Comparison of ENCODE assay signal across 10 cellular contexts in genomic region chr9:108443741-108444140, GRCh38.
DNase-seq lines count a peak whose midpoint lies in the region; ATAC-seq and TF ChIP-seq lines count a peak whose summit lies in the region.
"Had no signal": no experiment of that assay in that cellular context is flagged by ENCODE, and none has a peak within 500 bp of the region (broad histone marks: within the 10 kb centered on the region; RNA-seq: fewer than 3 reads in every experiment).

No MANE protein-coding gene starts in this region.

- no TSS peak for BruUV-seq in PC-9 (replicated peaks; lab: Mats Ljungman, UMichigan)

- CTCF ChIA-PET in PC-9 (lab: Charles Lee), result interaction anchor here (0.7 to 1.2 kb wide), 2 partner anchors 172 to 1579 kb away, joined by 3 read pairs; no protein-coding TSS in a partner anchor
- CTCF ChIA-PET in naive thymus-derived CD4-positive, alpha-beta T cell (lab: Charles Lee), result no interaction called here

- H3K4me2 ChIP-seq in PC-9, result peak overlapping the region; percentile 68

- H3K36me3 Mint-ChIP-seq in naive thymus-derived CD4-positive, alpha-beta T cell, result no peaks in the 10 kb centered on the region

- no peaks in the 10 kb centered on the region for H3K9me2 ChIP-seq in PC-9 (ENCODE audit: insufficient read depth)

- H3K4me3 Mint-ChIP-seq in naive thymus-derived CD4-positive, alpha-beta T cell, result no peak overlapping the region
- H3K4me3 Mint-ChIP-seq: stimulated activated naive CD8-positive, alpha-beta T cell treated with anti-CD3 and anti-CD28 coated beads, Interleukin-15, Interleukin-2, amounts not matched to agents 100 ng/mL and 50 ng/mL, for 24 hours had no signal

- ATAC-seq in omental fat pad (ENCODE audit: low FRiP score) (peak; percentile 64), GM21381 (IDR thresholded peaks at IDR 0.05; ENCODE audit: unreplicated experiment) (no peak)
- ATAC-seq in naive thymus-derived CD4-positive, alpha-beta T cell, result no peak

- POLR2A ChIA-PET in PC-9 (lab: Charles Lee; ENCODE audit: unreplicated experiment), result interaction anchor here (0.6 to 0.7 kb wide), 4 partner anchors 30 to 423 kb away, joined by 4 to 9 read pairs (median 4); no protein-coding TSS in a partner anchor
- POLR2A ChIA-PET in naive thymus-derived CD4-positive, alpha-beta T cell (lab: Charles Lee), result no interaction called here

- intact Hi-C loops in PC-9 (cut with micrococcal nuclease; ENCODE audit: unreplicated experiment), result loop anchor here (1.0 to 5.0 kb wide), 8 partner anchors 29 to 954 kb away; partner anchors contain the start of gene KLF4
- intact Hi-C loops in naive thymus-derived CD4-positive, alpha-beta T cell (cut with micrococcal nuclease), result no loop called here

- H3K9me3 Mint-ChIP-seq in naive thymus-derived CD4-positive, alpha-beta T cell, result peaks cover 0 to 6% (median 4%) of the 10 kb centered on the region in 11 donors

- H3K4me1 ChIP-seq in PC-9 (replicated peaks; ENCODE audit: insufficient read depth), result peaks cover 49% of the 10 kb centered on the region
- no peaks in the 10 kb centered on the region for H3K4me1 ChIP-seq in naive thymus-derived CD4-positive, alpha-beta T cell (ENCODE audit: control insufficient read depth in 2 of 2, insufficient read depth in 2 of 2, low read length in 2 of 2)

- peak; percentile 77 for DNase-seq in AG10803 (ENCODE audit: low read depth)
- DNase-seq in PC-9, result peak in 1 of 2 experiments; percentile 71
- peak; percentile 56 for DNase-seq in epithelial cell of esophagus (ENCODE audit: low read depth)
- DNase-seq in omental fat pad (ENCODE audit: low spot score), result no peak
- no peak for DNase-seq in Ammon's horn (ENCODE audit: low spot score)
- no peak for DNase-seq in naive thymus-derived CD4-positive, alpha-beta T cell
- DNase-seq in anterior cingulate cortex (lab: John Stamatoyannopoulos, UW), result no peak
- DNase-seq: adrenal gland had no signal

- no peaks in the 10 kb centered on the region for H3K36me3 ChIP-seq in PC-9 (ENCODE audit: low read depth)
- H3K36me3 ChIP-seq in naive thymus-derived CD4-positive, alpha-beta T cell (ENCODE audit: control insufficient read depth in 2 of 3, insufficient read depth in 3 of 3, low read length in 3 of 3), result no peaks in the 10 kb centered on the region
- H3K36me3 ChIP-seq: adrenal gland had no signal

- peak; percentile 44 for TF ChIP-seq CTCF in AG10803 (conservative IDR thresholded peaks at IDR 0.05; ENCODE audit: low read length)
- no peak for TF ChIP-seq CTCF in PC-9 (conservative IDR thresholded peaks at IDR 0.05)
- no peak for TF ChIP-seq CTCF in epithelial cell of esophagus (IDR thresholded peaks at IDR 0.05; ENCODE audit: insufficient read depth, low read depth, low read length, missing control alignments)
- no peak for TF ChIP-seq CTCF in omental fat pad (IDR thresholded peaks at IDR 0.05)

- peaks cover 30% of the 10 kb centered on the region for H3F3A ChIP-seq in PC-9 (ENCODE audit: insufficient read depth, low read depth)

- no peaks in the 10 kb centered on the region for H3K4me1 Mint-ChIP-seq in naive thymus-derived CD4-positive, alpha-beta T cell

- H3K79me2 ChIP-seq in PC-9 (ENCODE audit: low read depth), result no peaks in the 10 kb centered on the region

- peaks cover 10% of the 10 kb centered on the region; the same call in 1 of the 2 replicates for H3K9me3 ChIP-seq in PC-9 (ENCODE audit: insufficient read depth, low read depth)
- no peaks in the 10 kb centered on the region for H3K9me3 ChIP-seq in naive thymus-derived CD4-positive, alpha-beta T cell (ENCODE audit: control insufficient read depth in 2 of 3, low read length in 3 of 3)
- H3K9me3 ChIP-seq: adrenal gland had no signal

- H3K27me3 Mint-ChIP-seq in naive thymus-derived CD4-positive, alpha-beta T cell, result peaks cover 0 to 4% (median 0%) of the 10 kb centered on the region in 5 donors
- H3K27me3 Mint-ChIP-seq: stimulated activated naive CD8-positive, alpha-beta T cell treated with anti-CD3 and anti-CD28 coated beads, Interleukin-15, Interleukin-2, amounts not matched to agents 100 ng/mL and 50 ng/mL, for 24 hours had no signal

- H2AFZ ChIP-seq in PC-9, result no peak overlapping the region

- peak overlapping the region; percentile 80 for H3K27ac ChIP-seq in PC-9
- no peak overlapping the region for H3K27ac ChIP-seq in naive thymus-derived CD4-positive, alpha-beta T cell (ENCODE audit: low read depth, low read length)

- no peaks in the 10 kb centered on the region for H3K27me3 ChIP-seq in PC-9 (ENCODE audit: insufficient read depth, low read depth)
- H3K27me3 ChIP-seq in naive thymus-derived CD4-positive, alpha-beta T cell (ENCODE audit: control insufficient read depth in 2 of 2, insufficient read depth in 2 of 2, low read length in 2 of 2), result no peaks in the 10 kb centered on the region

- H4K20me1 ChIP-seq in PC-9 (ENCODE audit: insufficient read depth), result no peaks in the 10 kb centered on the region

- peak overlapping the region; percentile 24; the same call in 1 of the 2 replicates for H3K4me3 ChIP-seq in AG10803 (ENCODE audit: low read length)
- H3K4me3 ChIP-seq in PC-9, result no peak overlapping the region
- peak overlapping the region; percentile 54 for H3K4me3 ChIP-seq in epithelial cell of esophagus (ENCODE audit: low read length)
- H3K4me3 ChIP-seq in naive thymus-derived CD4-positive, alpha-beta T cell (ENCODE audit: low read length), result no peak overlapping the region
- H3K4me3 ChIP-seq: adrenal gland had no signal

- H3K27ac Mint-ChIP-seq in naive thymus-derived CD4-positive, alpha-beta T cell, result no peak overlapping the region
- H3K27ac Mint-ChIP-seq: stimulated activated naive CD8-positive, alpha-beta T cell treated with anti-CD3 and anti-CD28 coated beads, Interleukin-15, Interleukin-2, amounts not matched to agents 100 ng/mL and 50 ng/mL, for 24 hours had no signal

Comparison
In these comparisons a context has a peak if more than half of its experiments do, and no peak if none do; other contexts are left out.
1. DNase-seq: peak in AG10803 (single experiment) and epithelial cell of esophagus (single experiment); none in omental fat pad (single experiment), Ammon's horn (single experiment), naive thymus-derived CD4-positive, alpha-beta T cell (0 of 9) and anterior cingulate cortex (0 of 58).
2. H3K4me3 ChIP-seq: peak in AG10803 (single experiment) and epithelial cell of esophagus (single experiment); none in PC-9 (single experiment) and naive thymus-derived CD4-positive, alpha-beta T cell (single experiment).